Comparison of ENCODE assay signal across 27 cellular contexts in the genomic region with DNA sequence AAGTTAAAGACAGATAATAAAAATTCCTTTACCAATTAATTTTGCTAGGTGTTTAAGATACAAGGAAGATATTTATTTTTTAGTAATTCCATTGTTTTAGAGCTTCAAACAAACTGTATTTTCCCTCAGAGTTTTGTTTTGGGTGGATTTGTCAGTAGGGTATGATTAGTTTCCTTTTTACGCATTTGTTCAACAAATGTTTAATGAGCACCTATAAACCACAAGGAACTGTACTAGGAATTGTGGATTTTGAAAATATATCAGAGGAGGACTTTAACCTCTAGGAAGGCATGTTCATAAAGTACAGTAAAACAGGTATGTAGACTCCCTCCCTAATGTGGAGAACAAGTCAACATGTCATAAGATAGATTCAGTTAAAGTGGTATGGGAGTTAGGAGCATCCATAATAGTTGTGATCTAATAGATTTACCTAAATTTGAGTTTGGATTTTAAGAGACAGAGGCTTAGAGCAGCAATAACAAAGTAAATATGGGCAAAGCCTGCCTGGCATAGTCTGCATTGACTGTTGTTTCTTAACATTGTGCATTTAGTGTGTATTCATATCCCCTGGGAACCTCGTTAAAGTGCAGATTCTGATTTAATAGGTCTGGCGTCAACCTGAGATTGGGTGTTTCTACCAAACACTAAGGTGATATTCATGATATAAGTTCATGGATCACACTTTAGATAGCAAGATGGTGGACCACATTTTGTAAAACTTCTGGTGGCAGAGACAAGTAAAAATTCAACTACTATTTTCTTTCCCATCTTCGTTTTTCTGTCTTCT.
"Had no signal": no experiment of that assay in that cellular context is flagged by ENCODE, and none has a peak within 500 bp of the region (broad histone marks: within the 10 kb centered on the region; RNA-seq: fewer than 3 reads in every experiment).

No MANE protein-coding gene starts in this region.

- ATAC-seq: effector memory CD8-positive, alpha-beta T cell; left lobe of liver; natural killer cell treated with Interleukin-12 subunit alpha and Interleukin-12 subunit beta and Interleukin-15 and Interleukin-18, amount 100 ng/mL, for 72 hours; sciatic nerve; stimulated activated naive CD8-positive, alpha-beta T cell treated with anti-CD3 and anti-CD28 coated beads, Interleukin-15, amount 100 ng/mL, for 72 hours had no signal

- H3K27me3 Mint-ChIP-seq: effector memory CD8-positive, alpha-beta T cell; memory B cell; naive B cell; natural killer cell treated with Interleukin-12 subunit alpha and Interleukin-12 subunit beta and Interleukin-15 and Interleukin-18, amount 100 ng/mL, for 72 hours; progenitor cell of endocrine pancreas; stimulated activated naive CD8-positive, alpha-beta T cell treated with anti-CD3 and anti-CD28 coated beads, Interleukin-15, amount 100 ng/mL, for 72 hours had no signal

- H3K4me3 Mint-ChIP-seq: effector memory CD8-positive, alpha-beta T cell; immature natural killer cell; memory B cell; naive B cell; natural killer cell treated with Interleukin-12 subunit alpha and Interleukin-12 subunit beta and Interleukin-15 and Interleukin-18, amount 100 ng/mL, for 72 hours; neural crest cell; stimulated activated naive CD8-positive, alpha-beta T cell treated with anti-CD3 and anti-CD28 coated beads, Interleukin-15, amount 100 ng/mL, for 72 hours had no signal

- H3K4me3 ChIP-seq: lung, right atrium auricular region, smooth muscle cell, suprapubic skin, vagina had no signal

- H3K27ac Mint-ChIP-seq: effector memory CD8-positive, alpha-beta T cell; immature natural killer cell; memory B cell; naive B cell; natural killer cell treated with Interleukin-12 subunit alpha and Interleukin-12 subunit beta and Interleukin-15 and Interleukin-18, amount 100 ng/mL, for 72 hours; progenitor cell of endocrine pancreas; stimulated activated naive CD8-positive, alpha-beta T cell treated with anti-CD3 and anti-CD28 coated beads, Interleukin-15, amount 100 ng/mL, for 72 hours had no signal

- DNase-seq: cortex of kidney; effector memory CD8-positive, alpha-beta T cell; hypothalamus; immature natural killer cell; islet precursor cell; kidney glomerular epithelial cell; naive B cell; stimulated activated CD4-positive, alpha-beta T cell treated with anti-CD3 and anti-CD28 coated beads, Interleukin-12 subunit alpha, Interleukin-12 subunit beta, amount 100 ng/mL, for 4 hours; stimulated activated CD4-positive, alpha-beta T cell treated with anti-CD3 and anti-CD28 coated beads, Interleukin-1b, Interleukin-23, amount 100 ng/mL, for 48 hours; stimulated activated CD4-positive, alpha-beta T cell treated with anti-CD3 and anti-CD28 coated beads, Interleukin-4, amount 100 ng/mL, for 1 hour; stimulated activated CD8-positive, alpha-beta memory T cell treated with anti-CD3 and anti-CD28 coated beads, Interleukin-4, amount 100 ng/mL, for 48 hours; stimulated activated naive CD4-positive, alpha-beta T cell; stimulated activated naive CD8-positive, alpha-beta T cell treated with anti-CD3 and anti-CD28 coated beads, Interleukin-15, amount 100 ng/mL, for 72 hours; trophoblast cell had no signal

- H3K9me3 Mint-ChIP-seq: effector memory CD8-positive, alpha-beta T cell; immature natural killer cell; memory B cell; naive B cell; natural killer cell treated with Interleukin-12 subunit alpha and Interleukin-12 subunit beta and Interleukin-15 and Interleukin-18, amount 100 ng/mL, for 72 hours; neural crest cell had no signal

- H3K27ac ChIP-seq: neutrophil, parathyroid adenoma, right atrium auricular region, suprapubic skin, vagina had no signal

- H3K36me3 Mint-ChIP-seq: natural killer cell treated with Interleukin-12 subunit alpha and Interleukin-12 subunit beta and Interleukin-15 and Interleukin-18, amount 100 ng/mL, for 72 hours had no signal

- H3K27me3 ChIP-seq: neutrophil, right atrium auricular region, suprapubic skin, vagina had no signal

- H3K36me3 ChIP-seq: neutrophil, right atrium auricular region, suprapubic skin, vagina had no signal

- H3K9me3 ChIP-seq: neutrophil, right atrium auricular region, suprapubic skin, vagina had no signal
